1 cellular context compared by ENCODE assay signal in the genomic region with DNA sequence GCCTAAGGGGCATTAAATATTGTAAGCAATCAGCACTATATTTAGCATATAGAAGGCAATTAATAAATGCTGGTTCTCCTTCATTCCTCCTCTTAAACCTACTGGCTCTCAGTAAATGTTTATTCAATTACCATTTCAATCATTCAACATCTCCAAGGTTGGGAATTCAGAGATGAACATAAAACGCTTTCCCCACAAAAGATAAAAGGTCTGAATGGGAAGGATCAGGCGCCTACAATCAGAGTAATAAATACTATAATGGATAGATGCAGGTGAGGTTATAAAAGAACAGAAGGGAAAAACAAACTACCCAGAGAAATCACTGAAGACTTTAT.
A peak's percentile ranks its signal among the peaks of the same experiment; 100 is the strongest.
TF ChIP-seq lines count a peak whose summit lies in the region.

No MANE protein-coding gene starts in this region.

TF ChIP-seq in GM12878, 131 proteins besides CTCF, POLR2A, EP300 and RAD21:
- TF ChIP-seq STAT3 (IDR thresholded peaks at IDR 0.05; ENCODE audit: low read depth, low read length) (no peak), FOXM1 (IDR thresholded peaks at IDR 0.05; ENCODE audit: low read depth, low read length) (no peak), MYB (IDR thresholded peaks at IDR 0.05; ENCODE audit: borderline replicate concordance, low read depth, low read length) (no peak), ZZZ3 (IDR thresholded peaks at IDR 0.05; ENCODE audit: control insufficient read depth, insufficient read length, low read depth) (no peak), TCF12 (IDR thresholded peaks at IDR 0.05; ENCODE audit: low read depth, low read length) (no peak), CHD4 (IDR thresholded peaks at IDR 0.05) (no peak), IKZF2 (IDR thresholded peaks at IDR 0.05) (no peak), RUNX3 (IDR thresholded peaks at IDR 0.05; ENCODE audit: low read length) (no peak), SMARCA5 (IDR thresholded peaks at IDR 0.05) (no peak), BRCA1 (IDR thresholded peaks at IDR 0.05; ENCODE audit: low read depth, low read length) (no peak), CEBPB (IDR thresholded peaks at IDR 0.05; ENCODE audit: borderline replicate concordance in 1 of 2, low read depth in 2 of 2, low read length in 2 of 2) (no peak), PAX8 (IDR thresholded peaks at IDR 0.05) (0 out of 2 replicates have a peak, but pooled peaks have one; percentile 36), YY1 (IDR thresholded peaks at IDR 0.05; ENCODE audit: low read depth, low read length) (no peak)
- TF ChIP-seq, protein P1, sequence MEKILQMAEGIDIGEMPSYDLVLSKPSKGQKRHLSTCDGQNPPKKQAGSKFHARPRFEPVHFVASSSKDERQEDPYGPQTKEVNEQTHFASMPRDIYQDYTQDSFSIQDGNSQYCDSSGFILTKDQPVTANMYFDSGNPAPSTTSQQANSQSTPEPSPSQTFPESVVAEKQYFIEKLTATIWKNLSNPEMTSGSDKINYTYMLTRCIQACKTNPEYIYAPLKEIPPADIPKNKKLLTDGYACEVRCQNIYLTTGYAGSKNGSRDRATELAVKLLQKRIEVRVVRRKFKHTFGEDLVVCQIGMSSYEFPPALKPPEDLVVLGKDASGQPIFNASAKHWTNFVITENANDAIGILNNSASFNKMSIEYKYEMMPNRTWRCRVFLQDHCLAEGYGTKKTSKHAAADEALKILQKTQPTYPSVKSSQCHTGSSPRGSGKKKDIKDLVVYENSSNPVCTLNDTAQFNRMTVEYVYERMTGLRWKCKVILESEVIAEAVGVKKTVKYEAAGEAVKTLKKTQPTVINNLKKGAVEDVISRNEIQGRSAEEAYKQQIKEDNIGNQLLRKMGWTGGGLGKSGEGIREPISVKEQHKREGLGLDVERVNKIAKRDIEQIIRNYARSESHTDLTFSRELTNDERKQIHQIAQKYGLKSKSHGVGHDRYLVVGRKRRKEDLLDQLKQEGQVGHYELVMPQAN (conservative IDR thresholded peaks at IDR 0.05) = no peak
- TF ChIP-seq, protein P2, sequence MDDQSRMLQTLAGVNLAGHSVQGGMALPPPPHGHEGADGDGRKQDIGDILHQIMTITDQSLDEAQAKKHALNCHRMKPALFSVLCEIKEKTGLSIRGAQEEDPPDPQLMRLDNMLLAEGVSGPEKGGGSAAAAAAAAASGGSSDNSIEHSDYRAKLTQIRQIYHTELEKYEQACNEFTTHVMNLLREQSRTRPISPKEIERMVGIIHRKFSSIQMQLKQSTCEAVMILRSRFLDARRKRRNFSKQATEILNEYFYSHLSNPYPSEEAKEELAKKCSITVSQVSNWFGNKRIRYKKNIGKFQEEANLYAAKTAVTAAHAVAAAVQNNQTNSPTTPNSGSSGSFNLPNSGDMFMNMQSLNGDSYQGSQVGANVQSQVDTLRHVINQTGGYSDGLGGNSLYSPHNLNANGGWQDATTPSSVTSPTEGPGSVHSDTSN (IDR thresholded peaks at IDR 0.05; ENCODE audit: insufficient replicate concordance, low read depth, low read length) = no peak
- TF ChIP-seq, protein P3, sequence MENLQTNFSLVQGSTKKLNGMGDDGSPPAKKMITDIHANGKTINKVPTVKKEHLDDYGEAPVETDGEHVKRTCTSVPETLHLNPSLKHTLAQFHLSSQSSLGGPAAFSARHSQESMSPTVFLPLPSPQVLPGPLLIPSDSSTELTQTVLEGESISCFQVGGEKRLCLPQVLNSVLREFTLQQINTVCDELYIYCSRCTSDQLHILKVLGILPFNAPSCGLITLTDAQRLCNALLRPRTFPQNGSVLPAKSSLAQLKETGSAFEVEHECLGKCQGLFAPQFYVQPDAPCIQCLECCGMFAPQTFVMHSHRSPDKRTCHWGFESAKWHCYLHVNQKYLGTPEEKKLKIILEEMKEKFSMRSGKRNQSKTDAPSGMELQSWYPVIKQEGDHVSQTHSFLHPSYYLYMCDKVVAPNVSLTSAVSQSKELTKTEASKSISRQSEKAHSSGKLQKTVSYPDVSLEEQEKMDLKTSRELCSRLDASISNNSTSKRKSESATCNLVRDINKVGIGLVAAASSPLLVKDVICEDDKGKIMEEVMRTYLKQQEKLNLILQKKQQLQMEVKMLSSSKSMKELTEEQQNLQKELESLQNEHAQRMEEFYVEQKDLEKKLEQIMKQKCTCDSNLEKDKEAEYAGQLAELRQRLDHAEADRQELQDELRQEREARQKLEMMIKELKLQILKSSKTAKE (IDR thresholded peaks at IDR 0.05; ENCODE audit: low read depth, poor library complexity, severe bottlenecking) = no peak
- TF ChIP-seq, protein P4, sequence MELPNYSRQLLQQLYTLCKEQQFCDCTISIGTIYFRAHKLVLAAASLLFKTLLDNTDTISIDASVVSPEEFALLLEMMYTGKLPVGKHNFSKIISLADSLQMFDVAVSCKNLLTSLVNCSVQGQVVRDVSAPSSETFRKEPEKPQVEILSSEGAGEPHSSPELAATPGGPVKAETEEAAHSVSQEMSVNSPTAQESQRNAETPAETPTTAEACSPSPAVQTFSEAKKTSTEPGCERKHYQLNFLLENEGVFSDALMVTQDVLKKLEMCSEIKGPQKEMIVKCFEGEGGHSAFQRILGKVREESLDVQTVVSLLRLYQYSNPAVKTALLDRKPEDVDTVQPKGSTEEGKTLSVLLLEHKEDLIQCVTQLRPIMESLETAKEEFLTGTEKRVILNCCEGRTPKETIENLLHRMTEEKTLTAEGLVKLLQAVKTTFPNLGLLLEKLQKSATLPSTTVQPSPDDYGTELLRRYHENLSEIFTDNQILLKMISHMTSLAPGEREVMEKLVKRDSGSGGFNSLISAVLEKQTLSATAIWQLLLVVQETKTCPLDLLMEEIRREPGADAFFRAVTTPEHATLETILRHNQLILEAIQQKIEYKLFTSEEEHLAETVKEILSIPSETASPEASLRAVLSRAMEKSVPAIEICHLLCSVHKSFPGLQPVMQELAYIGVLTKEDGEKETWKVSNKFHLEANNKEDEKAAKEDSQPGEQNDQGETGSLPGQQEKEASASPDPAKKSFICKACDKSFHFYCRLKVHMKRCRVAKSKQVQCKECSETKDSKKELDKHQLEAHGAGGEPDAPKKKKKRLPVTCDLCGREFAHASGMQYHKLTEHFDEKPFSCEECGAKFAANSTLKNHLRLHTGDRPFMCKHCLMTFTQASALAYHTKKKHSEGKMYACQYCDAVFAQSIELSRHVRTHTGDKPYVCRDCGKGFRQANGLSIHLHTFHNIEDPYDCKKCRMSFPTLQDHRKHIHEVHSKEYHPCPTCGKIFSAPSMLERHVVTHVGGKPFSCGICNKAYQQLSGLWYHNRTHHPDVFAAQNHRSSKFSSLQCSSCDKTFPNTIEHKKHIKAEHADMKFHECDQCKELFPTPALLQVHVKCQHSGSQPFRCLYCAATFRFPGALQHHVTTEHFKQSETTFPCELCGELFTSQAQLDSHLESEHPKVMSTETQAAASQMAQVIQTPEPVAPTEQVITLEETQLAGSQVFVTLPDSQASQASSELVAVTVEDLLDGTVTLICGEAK (IDR thresholded peaks at IDR 0.05; ENCODE audit: borderline replicate concordance) = peak; percentile 75; the same call in 1 of the 2 replicates
